ENCODE assay signal across 8 cellular contexts in genomic region chr15:44710236-44711088, GRCh38. TPM values are rescaled to one million over a fixed set of nuclear protein-coding genes. Genes with fewer than 3 reads are reported as not detected.
DNase-seq lines count a peak whose midpoint lies in the region; ATAC-seq and TF ChIP-seq lines count a peak whose summit lies in the region.

No MANE protein-coding gene starts in this region.

- no peaks in the 10 kb centered on the region for H3K9me3 Mint-ChIP-seq in stimulated activated naive CD8-positive, alpha-beta T cell treated with anti-CD3 and anti-CD28 coated beads, Interleukin-15, Interleukin-2, amounts not matched to agents 100 ng/mL and 50 ng/mL, for 24 hours

- H3K4me3 ChIP-seq in AG04450 (ENCODE audit: low read depth, low read length) (peak overlapping the region; percentile 96), NT2/D1 (ENCODE audit: insufficient read length, low read depth) (peak overlapping the region; percentile 78), astrocyte of the cerebellum (ENCODE audit: low read depth, low read length) (peak overlapping the region; percentile 97)

- H3K9ac ChIP-seq in NT2/D1 (ENCODE audit: insufficient read length, low read depth): peak overlapping the region; percentile 93

- peaks cover 3% of the 10 kb centered on the region for H3K4me1 ChIP-seq in NT2/D1 (ENCODE audit: insufficient read depth, insufficient read length)

- POLR2A ChIA-PET in AG04450 (lab: Yijun Ruan, JAX): interaction anchor here (0.6 to 5.0 kb wide), 7 partner anchors 10 to 47 kb away, joined by 3 to 67 read pairs (median 4); partner anchors contain the start of genes SPG11 and TRIM69

- peak overlapping the region; percentile 97 for H3K4me3 Mint-ChIP-seq in stimulated activated naive CD8-positive, alpha-beta T cell treated with anti-CD3 and anti-CD28 coated beads, Interleukin-15, Interleukin-2, amounts not matched to agents 100 ng/mL and 50 ng/mL, for 24 hours

- H3K27ac Mint-ChIP-seq in stimulated activated naive CD8-positive, alpha-beta T cell treated with anti-CD3 and anti-CD28 coated beads, Interleukin-15, Interleukin-2, amounts not matched to agents 100 ng/mL and 50 ng/mL, for 24 hours: peak overlapping the region; percentile 100

- CTCF ChIA-PET in AG04450 (lab: Charles Lee): interaction anchor here (0.6 to 3.6 kb wide), 6 partner anchors 12 to 48 kb away, joined by 3 to 19 read pairs (median 4); partner anchors contain the start of gene SPG11

- H3K36me3 Mint-ChIP-seq in stimulated activated naive CD8-positive, alpha-beta T cell treated with anti-CD3 and anti-CD28 coated beads, Interleukin-15, Interleukin-2, amounts not matched to agents 100 ng/mL and 50 ng/mL, for 24 hours (ENCODE audit: low read depth): peaks cover 61% of the 10 kb centered on the region

- ATAC-seq in GM18511 (IDR thresholded peaks at IDR 0.05; ENCODE audit: unreplicated experiment): peak; percentile 34

- H3K27ac ChIP-seq in AG04450 (ENCODE audit: low read depth, low read length): peak overlapping the region; percentile 93

- no peaks in the 10 kb centered on the region for H3K27me3 ChIP-seq in AG04450 (ENCODE audit: control insufficient read depth, insufficient read depth, low read length)
- H3K27me3 ChIP-seq in NT2/D1 (ENCODE audit: insufficient read depth, insufficient read length): no peaks in the 10 kb centered on the region

- peaks cover 38% of the 10 kb centered on the region for H3K4me1 Mint-ChIP-seq in stimulated activated naive CD8-positive, alpha-beta T cell treated with anti-CD3 and anti-CD28 coated beads, Interleukin-15, Interleukin-2, amounts not matched to agents 100 ng/mL and 50 ng/mL, for 24 hours (ENCODE audit: low read depth)

- TF ChIP-seq CTCF in AG04450 (IDR thresholded peaks at IDR 0.05; ENCODE audit: low read depth, low read length) (peak; percentile 51), astrocyte of the cerebellum (IDR thresholded peaks at IDR 0.05; ENCODE audit: low read depth, low read length, missing control alignments) (peak; percentile 39)

- no peak for DNase-seq in AG04450 (ENCODE audit: low read depth, low spot score)
- no peak for DNase-seq in NT2/D1 (ENCODE audit: low read depth, low spot score)
- no peak for DNase-seq in astrocyte of the cerebellum (ENCODE audit: low read depth)
- peak; percentile 28 for DNase-seq in iPS-NIHi11 (ENCODE audit: low spot score)
- DNase-seq in NCI-H2029 (lab: John Stamatoyannopoulos, UW): no peak
- no peak for DNase-seq in stimulated activated CD4-positive, alpha-beta T cell treated with anti-CD3 and anti-CD28 coated beads, Interleukin-4, amount 100 ng/mL, for 24 hours

- no peaks in the 10 kb centered on the region for H3K27me3 Mint-ChIP-seq in stimulated activated naive CD8-positive, alpha-beta T cell treated with anti-CD3 and anti-CD28 coated beads, Interleukin-15, Interleukin-2, amounts not matched to agents 100 ng/mL and 50 ng/mL, for 24 hours

- H3K9me3 ChIP-seq in AG04450 (ENCODE audit: control insufficient read depth, insufficient read depth, low read length): no peaks in the 10 kb centered on the region; the same call in 1 of the 2 replicates
- H3K9me3 ChIP-seq in NT2/D1 (ENCODE audit: insufficient read depth, low read length): no peaks in the 10 kb centered on the region

- H3K36me3 ChIP-seq in NT2/D1 (ENCODE audit: insufficient read depth, insufficient read length, low read length): peaks cover 8% of the 10 kb centered on the region

- in situ Hi-C loops in astrocyte of the cerebellum (cut with HindIII; ENCODE audit: low sequenced_read_pairs): no loop called here

RNA-seq across cellular contexts. Expression of gene PATL2, which starts 0.7 kb away (rescaled TPM):
- polyA plus RNA-seq in AG04450 (2011; rRNA removed): 0.17 and 0.50 TPM in 2 replicates
- 0.26 and 0.28 TPM in 2 replicates for polyA minus RNA-seq in AG04450 (2011; rRNA and poly(A)+ RNA removed)

RNA-seq across cellular contexts. Expression of gene B2M, which starts 0.9 kb away (rescaled TPM):
- 5,193 and 5,536 TPM in 2 replicates for polyA plus RNA-seq in AG04450 (2011; rRNA removed)
- 456 and 553 TPM in 2 replicates for polyA minus RNA-seq in AG04450 (2011; rRNA and poly(A)+ RNA removed)

RNA-seq across cellular contexts. Expression of gene TRIM69, which starts 25.9 kb away (rescaled TPM):
- polyA plus RNA-seq in AG04450 (2011; rRNA removed): 11.9 and 16.4 TPM in 2 replicates
- 10.1 and 15.4 TPM in 2 replicates for polyA minus RNA-seq in AG04450 (2011; rRNA and poly(A)+ RNA removed)

RNA-seq across cellular contexts. Expression of gene SPG11, which starts 47.0 kb away (rescaled TPM):
- polyA plus RNA-seq in AG04450 (2011; rRNA removed): 39.6 and 48.4 TPM in 2 replicates
- polyA minus RNA-seq in AG04450 (2011; rRNA and poly(A)+ RNA removed): 112 and 168 TPM in 2 replicates
